In the genomic region with DNA sequence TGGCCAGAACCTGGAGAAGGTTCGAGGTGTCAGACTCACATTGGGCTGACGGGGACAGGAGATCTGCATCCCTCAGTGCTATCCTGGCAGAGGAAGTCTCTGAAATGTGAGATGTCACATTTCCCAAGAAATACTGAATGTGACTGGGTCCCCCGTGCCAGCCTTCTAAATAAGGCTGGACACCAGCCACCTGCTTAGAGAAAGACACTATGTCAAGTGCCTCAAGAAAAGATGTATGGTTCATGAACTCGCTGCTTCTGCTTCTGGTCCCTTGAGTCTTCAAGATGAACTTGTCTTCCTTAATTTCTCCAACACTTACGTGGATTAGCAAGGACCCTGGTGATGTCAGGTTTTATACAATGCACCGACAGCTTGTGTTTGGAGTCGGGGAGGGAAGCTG, we compare ENCODE assay signal across 1 cellular context.
TF ChIP-seq lines count a peak whose summit lies in the region.

No MANE protein-coding gene starts in this region.

TF ChIP-seq in WTC11, 78 proteins besides CTCF, POLR2A, EP300 and RAD21 (continued from another document):
- TF ChIP-seq FOXJ3 (CRISPR knock-in tag; IDR thresholded peaks at IDR 0.05; ENCODE audit: borderline replicate concordance) (no peak), ZNF219 (CRISPR knock-in tag; IDR thresholded peaks at IDR 0.05; ENCODE audit: borderline replicate concordance) (no peak), GRHL2 (CRISPR knock-in tag; IDR thresholded peaks at IDR 0.05; ENCODE audit: insufficient replicate concordance, severe bottlenecking) (no peak)
